1 cellular context compared by ENCODE assay signal in the genomic region with DNA sequence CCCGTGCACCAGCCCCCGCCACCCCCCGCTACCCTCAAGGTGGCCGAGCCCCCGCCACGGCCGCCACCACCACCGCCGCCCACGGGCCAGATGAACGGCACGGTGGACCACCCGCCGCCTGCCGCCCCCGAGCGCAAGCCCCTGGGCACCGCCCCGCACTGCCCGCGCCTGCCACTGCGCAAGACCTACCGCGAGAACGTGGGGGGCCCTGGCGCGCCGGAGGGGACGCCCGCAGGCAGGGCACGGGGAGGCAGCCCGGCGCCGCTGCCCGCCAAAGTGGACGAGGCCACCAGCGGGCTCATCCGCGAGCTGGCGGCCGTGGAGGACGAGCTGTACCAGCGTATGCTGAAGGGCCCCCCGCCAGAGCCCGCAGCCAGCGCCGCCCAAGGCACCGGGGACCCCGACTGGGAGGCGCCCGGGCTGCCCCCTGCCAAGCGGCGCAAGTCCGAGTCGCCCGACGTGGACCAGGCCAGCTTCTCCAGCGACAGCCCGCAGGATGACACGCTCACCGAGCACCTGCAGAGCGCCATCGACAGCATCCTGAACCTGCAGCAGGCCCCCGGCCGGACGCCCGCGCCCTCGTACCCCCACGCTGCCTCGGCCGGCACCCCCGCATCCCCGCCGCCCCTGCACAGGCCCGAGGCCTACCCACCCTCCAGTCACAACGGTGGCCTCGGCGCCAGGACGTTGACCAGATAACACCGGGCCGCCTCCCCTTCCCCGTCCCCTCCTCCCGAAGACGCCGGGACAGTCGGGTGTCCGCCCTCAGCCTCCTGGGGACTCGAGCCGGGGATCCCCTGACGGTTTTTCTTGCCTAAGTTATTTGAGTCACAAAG.
TF ChIP-seq lines count a peak whose summit lies in the region.

No MANE protein-coding gene starts in this region.

TF ChIP-seq in K562, 482 proteins besides CTCF, POLR2A, EP300 and RAD21:
- TF ChIP-seq, protein P1, sequence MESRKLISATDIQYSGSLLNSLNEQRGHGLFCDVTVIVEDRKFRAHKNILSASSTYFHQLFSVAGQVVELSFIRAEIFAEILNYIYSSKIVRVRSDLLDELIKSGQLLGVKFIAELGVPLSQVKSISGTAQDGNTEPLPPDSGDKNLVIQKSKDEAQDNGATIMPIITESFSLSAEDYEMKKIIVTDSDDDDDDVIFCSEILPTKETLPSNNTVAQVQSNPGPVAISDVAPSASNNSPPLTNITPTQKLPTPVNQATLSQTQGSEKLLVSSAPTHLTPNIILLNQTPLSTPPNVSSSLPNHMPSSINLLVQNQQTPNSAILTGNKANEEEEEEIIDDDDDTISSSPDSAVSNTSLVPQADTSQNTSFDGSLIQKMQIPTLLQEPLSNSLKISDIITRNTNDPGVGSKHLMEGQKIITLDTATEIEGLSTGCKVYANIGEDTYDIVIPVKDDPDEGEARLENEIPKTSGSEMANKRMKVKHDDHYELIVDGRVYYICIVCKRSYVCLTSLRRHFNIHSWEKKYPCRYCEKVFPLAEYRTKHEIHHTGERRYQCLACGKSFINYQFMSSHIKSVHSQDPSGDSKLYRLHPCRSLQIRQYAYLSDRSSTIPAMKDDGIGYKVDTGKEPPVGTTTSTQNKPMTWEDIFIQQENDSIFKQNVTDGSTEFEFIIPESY (CRISPR knock-in tag; IDR thresholded peaks at IDR 0.05) = peak; percentile 72; the same call in 1 of the 2 replicates
- TF ChIP-seq FOXA3 (CRISPR knock-in tag; conservative IDR thresholded peaks at IDR 0.05 in 1 of 2, IDR thresholded peaks at IDR 0.05 in 1 of 2) = no peak
- no peak for TF ChIP-seq CHD2 (IDR thresholded peaks at IDR 0.05; ENCODE audit: low read depth, low read length)
- no peak for TF ChIP-seq ELF4 (CRISPR knock-in tag; IDR thresholded peaks at IDR 0.05)
